ENCODE assay signal across 1 cellular context in the genomic region with DNA sequence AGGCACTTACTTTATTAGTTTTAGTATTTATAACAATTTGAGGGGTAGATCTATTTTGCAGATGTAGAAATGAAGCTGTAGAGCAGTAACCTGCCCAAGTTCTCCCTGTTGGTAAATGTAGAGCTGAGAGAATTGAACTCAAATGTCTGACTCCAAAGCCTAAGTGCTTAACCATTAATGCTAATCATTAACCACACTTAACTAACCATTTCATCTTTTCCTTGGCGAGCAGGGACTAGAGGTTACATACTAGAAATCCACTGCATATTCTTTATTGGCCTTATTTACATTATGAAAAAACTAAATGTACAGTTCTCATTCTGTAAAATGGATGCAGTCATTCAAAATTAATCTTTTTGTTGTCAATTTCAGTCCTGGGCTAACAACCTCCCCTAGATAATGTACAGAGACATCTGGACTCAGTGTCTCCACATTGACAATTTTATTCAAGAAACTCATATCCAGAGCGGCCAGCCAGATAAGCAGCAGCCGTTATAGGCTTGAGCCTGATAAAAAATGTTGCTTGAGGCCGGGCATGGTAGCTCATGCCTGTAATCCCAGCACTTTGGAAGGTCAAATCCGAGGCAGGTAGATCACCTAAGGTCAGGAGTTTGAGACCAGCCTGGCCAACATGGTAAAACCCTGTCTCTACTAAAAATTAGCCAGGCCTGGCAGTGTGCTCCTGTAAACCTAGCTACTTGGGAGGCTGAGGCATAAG.
TF ChIP-seq lines count a peak whose summit lies in the region.

No MANE protein-coding gene starts in this region.

TF ChIP-seq in A549, 52 proteins besides CTCF, POLR2A, EP300 and RAD21 (continued from another document):
- TF ChIP-seq, protein P1, sequence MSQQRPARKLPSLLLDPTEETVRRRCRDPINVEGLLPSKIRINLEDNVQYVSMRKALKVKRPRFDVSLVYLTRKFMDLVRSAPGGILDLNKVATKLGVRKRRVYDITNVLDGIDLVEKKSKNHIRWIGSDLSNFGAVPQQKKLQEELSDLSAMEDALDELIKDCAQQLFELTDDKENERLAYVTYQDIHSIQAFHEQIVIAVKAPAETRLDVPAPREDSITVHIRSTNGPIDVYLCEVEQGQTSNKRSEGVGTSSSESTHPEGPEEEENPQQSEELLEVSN (IDR thresholded peaks at IDR 0.05; ENCODE audit: borderline replicate concordance, low read depth): no peak
- TF ChIP-seq BCL3 (IDR thresholded peaks at IDR 0.05): no peak
- TF ChIP-seq NFE2L2 (conservative IDR thresholded peaks at IDR 0.05; ENCODE audit: low read length): no peak
- no peak for TF ChIP-seq CBX2 (IDR thresholded peaks at IDR 0.05; ENCODE audit: borderline replicate concordance, low read depth)
